Comparison of ENCODE assay signal across 2 cellular contexts in the genomic region with DNA sequence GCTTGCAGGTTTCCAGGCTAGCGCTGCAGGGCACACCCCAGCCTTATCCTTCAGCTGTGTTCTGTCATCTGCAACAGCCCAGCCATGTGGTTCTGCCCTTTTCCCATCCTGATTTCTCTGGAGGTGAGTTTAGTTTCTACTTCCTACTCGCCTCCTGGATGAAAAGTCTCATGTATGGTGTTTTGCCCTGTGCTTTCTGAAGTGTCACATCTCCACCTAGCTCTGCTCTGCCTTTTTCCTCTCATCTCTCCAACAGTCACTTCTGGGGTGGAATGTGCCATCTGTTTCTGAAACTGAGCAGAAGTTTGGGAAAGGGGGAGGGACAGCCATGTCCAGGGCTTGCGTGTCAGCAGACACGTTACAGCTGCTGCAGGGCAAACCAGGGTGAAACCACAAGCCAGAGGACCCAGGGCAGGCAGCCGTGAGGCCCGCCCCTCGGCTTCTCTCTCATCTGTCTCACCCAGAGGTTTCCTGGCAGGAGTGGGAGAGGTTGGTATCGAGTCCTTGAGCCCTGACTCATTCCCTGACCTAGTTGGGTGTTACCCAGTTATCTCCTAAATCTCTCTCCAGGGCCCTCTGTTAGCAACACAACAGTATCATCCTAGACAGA.
TF ChIP-seq lines count a peak whose summit lies in the region.

No MANE protein-coding gene starts in this region.

TF ChIP-seq in IMR-90, 13 proteins besides CTCF, POLR2A, EP300 and RAD21:
- TF ChIP-seq MXI1 (IDR thresholded peaks at IDR 0.05; ENCODE audit: borderline replicate concordance, low read depth, low read length): peak; percentile 78; the same call in 1 of the 2 replicates

TF ChIP-seq in SK-N-SH, 30 proteins besides CTCF, POLR2A, EP300 and RAD21:
- TF ChIP-seq FOSL2 (IDR thresholded peaks at IDR 0.05; ENCODE audit: borderline replicate concordance, low read depth) (0 out of 2 replicates have a peak, but pooled peaks have one; percentile 30), NFIC (IDR thresholded peaks at IDR 0.05; ENCODE audit: borderline replicate concordance) (peak; percentile 40; the same call in 1 of the 2 replicates), TCF12 (IDR thresholded peaks at IDR 0.05) (peak; percentile 70), MXI1 (IDR thresholded peaks at IDR 0.05; ENCODE audit: low read depth, low read length) (peak; percentile 76; the same call in 1 of the 2 replicates), RXRA (IDR thresholded peaks at IDR 0.05; ENCODE audit: borderline replicate concordance, low read depth) (peak; percentile 62; the same call in 1 of the 2 replicates), JUND (IDR thresholded peaks at IDR 0.05) (peak; percentile 30; the same call in 1 of the 2 replicates)
- TF ChIP-seq, protein P1, sequence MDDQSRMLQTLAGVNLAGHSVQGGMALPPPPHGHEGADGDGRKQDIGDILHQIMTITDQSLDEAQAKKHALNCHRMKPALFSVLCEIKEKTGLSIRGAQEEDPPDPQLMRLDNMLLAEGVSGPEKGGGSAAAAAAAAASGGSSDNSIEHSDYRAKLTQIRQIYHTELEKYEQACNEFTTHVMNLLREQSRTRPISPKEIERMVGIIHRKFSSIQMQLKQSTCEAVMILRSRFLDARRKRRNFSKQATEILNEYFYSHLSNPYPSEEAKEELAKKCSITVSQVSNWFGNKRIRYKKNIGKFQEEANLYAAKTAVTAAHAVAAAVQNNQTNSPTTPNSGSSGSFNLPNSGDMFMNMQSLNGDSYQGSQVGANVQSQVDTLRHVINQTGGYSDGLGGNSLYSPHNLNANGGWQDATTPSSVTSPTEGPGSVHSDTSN (IDR thresholded peaks at IDR 0.05): 0 out of 2 replicates have a peak, but pooled peaks have one; percentile 16
